Comparison of ENCODE assay signal across 8 cellular contexts in genomic region chr14:100246809-100247428, GRCh38. TPM values are rescaled to one million over a fixed set of nuclear protein-coding genes. Genes with fewer than 3 reads are reported as not detected.
DNase-seq lines count a peak whose midpoint lies in the region; ATAC-seq and TF ChIP-seq lines count a peak whose summit lies in the region.

No MANE protein-coding gene starts in this region.

- no peaks in the 10 kb centered on the region for H3K9me3 ChIP-seq in Peyer's patch

- DNase-seq in DMS53 treated with DMSO at 0.1 percent for 48 hours (lab: John Stamatoyannopoulos, UW; ENCODE audit: unreplicated experiment), result peak; percentile 15
- DNase-seq in Kasumi-1 (lab: John Stamatoyannopoulos, UW), result peak; percentile 70 to 77
- no peak for DNase-seq in Peyer's patch
- peak; percentile 45 to 64 for DNase-seq in dermis microvascular lymphatic vessel endothelial cell (ENCODE audit: low read depth in 2 of 2)
- peak; percentile 38 for DNase-seq in midbrain (lab: John Stamatoyannopoulos, UW)
- DNase-seq in ureter (ENCODE audit: low spot score), result no peak
- DNase-seq in nucleus accumbens (lab: John Stamatoyannopoulos, UW), result no peak

- H3K4me3 ChIP-seq in Peyer's patch, result no peak overlapping the region

- no peak for ATAC-seq in GM21423 (IDR thresholded peaks at IDR 0.05; ENCODE audit: unreplicated experiment)

- H3K36me3 ChIP-seq in Peyer's patch, result no peaks in the 10 kb centered on the region

- no peak for TF ChIP-seq POLR2A in Peyer's patch (IDR thresholded peaks at IDR 0.05)

- no peaks in the 10 kb centered on the region for H3K27me3 ChIP-seq in Peyer's patch

- peak overlapping the region in 2 of 4 donors; percentile 26 to 76 for H3K27ac ChIP-seq in Peyer's patch

- peak; percentile 24 to 73 (median 59) for TF ChIP-seq CTCF in Peyer's patch (IDR thresholded peaks at IDR 0.05)

- H3K4me1 ChIP-seq in Peyer's patch, result peaks cover 0 to 84% (median 15%) of the 10 kb centered on the region in 4 donors

RNA-seq across cellular contexts. Expression of gene YY1, which starts 8.0 kb away (rescaled TPM):
- total RNA-seq in Peyer's patch (10 to 100 TPM; 42.0 to 63.5 (median 50.9) TPM), dermis microvascular lymphatic vessel endothelial cell (37.7 and 42.5 TPM in 2 replicates), ureter (79.4 TPM)

RNA-seq across cellular contexts. Expression of gene SLC25A29, which starts 59.3 kb away (rescaled TPM):
- total RNA-seq in Peyer's patch (10 to 100 TPM; 11.0 to 74.5 (median 32.0) TPM), dermis microvascular lymphatic vessel endothelial cell (45.6 and 77.6 TPM in 2 replicates), ureter (58.4 TPM)

Comparison
In these comparisons a context has a peak if more than half of its experiments do, and no peak if none do; other contexts are left out.
1. DNase-seq: peak in DMS53 treated with DMSO at 0.1 percent for 48 hours (single experiment), Kasumi-1 (2 of 2), dermis microvascular lymphatic vessel endothelial cell (2 of 2) and midbrain (single experiment); none in Peyer's patch (0 of 3), ureter (single experiment) and nucleus accumbens (0 of 56).